1 cellular context compared by ENCODE assay signal in the genomic region with DNA sequence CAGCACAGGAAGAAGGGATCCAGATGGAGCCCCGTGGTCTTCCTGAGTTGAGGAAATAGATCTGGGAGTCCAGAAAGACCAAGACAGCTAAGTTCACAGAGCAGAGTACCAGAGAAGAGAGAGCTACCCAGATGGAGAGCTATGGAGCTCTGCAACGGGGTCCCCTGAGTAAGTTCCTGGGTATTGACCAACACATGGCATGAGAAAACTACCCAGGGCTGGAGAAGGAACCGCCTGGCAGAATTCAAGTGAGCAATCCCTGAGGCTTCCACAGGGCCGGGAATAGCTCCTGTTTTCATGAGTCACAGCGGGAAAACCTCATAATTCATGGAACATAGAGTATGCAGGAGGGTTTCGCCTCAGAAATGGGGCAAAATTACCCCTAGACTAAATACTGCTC.
TF ChIP-seq lines count a peak whose summit lies in the region.

No MANE protein-coding gene starts in this region.

TF ChIP-seq in endothelial cell of umbilical vein, 7 proteins besides CTCF, POLR2A, EP300 and RAD21:
- TF ChIP-seq GATA2 (IDR thresholded peaks at IDR 0.05; ENCODE audit: insufficient read depth, insufficient read length, low read depth, low read length): no peak
- TF ChIP-seq JUN (IDR thresholded peaks at IDR 0.05; ENCODE audit: borderline replicate concordance, insufficient read depth, insufficient read length, low read depth): no peak
- TF ChIP-seq FOS (IDR thresholded peaks at IDR 0.05; ENCODE audit: borderline replicate concordance, insufficient read depth, low read length): peak; percentile 39
